12 cellular contexts compared by ENCODE assay signal in genomic region chr17:45129940-45130639, GRCh38. TPM values are rescaled to one million over a fixed set of nuclear protein-coding genes. Genes with fewer than 3 reads are reported as not detected.
DNase-seq lines count a peak whose midpoint lies in the region; ATAC-seq and TF ChIP-seq lines count a peak whose summit lies in the region.
"Had no signal": no experiment of that assay in that cellular context is flagged by ENCODE, and none has a peak within 500 bp of the region (broad histone marks: within the 10 kb centered on the region; RNA-seq: fewer than 3 reads in every experiment).

No MANE protein-coding gene starts in this region.

- H3K27ac ChIP-seq in RWPE2 (ENCODE audit: poor library complexity, severe bottlenecking) (peak overlapping the region; percentile 95), right atrium auricular region (peak overlapping the region; percentile 83 to 95), rectal smooth muscle tissue (ENCODE audit: low read depth, low read length) (peak overlapping the region; percentile 44)
- H3K27ac ChIP-seq: thyroid gland had no signal

- POLR2A ChIA-PET in WTC11 (lab: Charles Lee), result no interaction called here

- no peak overlapping the region for H3K9ac ChIP-seq in rectal smooth muscle tissue (ENCODE audit: low read length)

- ATAC-seq in RWPE2 (ENCODE audit: low read depth), result no peak
- ATAC-seq in GM19455 (IDR thresholded peaks at IDR 0.05; ENCODE audit: unreplicated experiment), result no peak
- no peak for ATAC-seq in WTC11
- ATAC-seq in HG03521 (IDR thresholded peaks at IDR 0.05; ENCODE audit: unreplicated experiment), result no peak

- H3K36me3 Mint-ChIP-seq in WTC11, result no peaks in the 10 kb centered on the region

- no peak overlapping the region for H3K4me3 Mint-ChIP-seq in WTC11

- H3K4me1 Mint-ChIP-seq in WTC11, result peaks cover 21% of the 10 kb centered on the region

- TF ChIP-seq CTCF in RWPE2 (IDR thresholded peaks at IDR 0.05; ENCODE audit: poor library complexity, severe bottlenecking) (no peak), right atrium auricular region (IDR thresholded peaks at IDR 0.05) (no peak), WTC11 (IDR thresholded peaks at IDR 0.05) (no peak)

- no peaks in the 10 kb centered on the region; the same call in 1 of the 2 replicates for H3K27me3 Mint-ChIP-seq in WTC11 (ENCODE audit: low read depth)

- H3K9me3 Mint-ChIP-seq in WTC11, result no peaks in the 10 kb centered on the region

- H3K27me3 ChIP-seq in RWPE2 (ENCODE audit: insufficient read depth, poor library complexity, severe bottlenecking) (no peaks in the 10 kb centered on the region), right atrium auricular region (no peaks in the 10 kb centered on the region), rectal smooth muscle tissue (ENCODE audit: control insufficient read depth, insufficient read depth, low read length) (no peaks in the 10 kb centered on the region)
- H3K27me3 ChIP-seq: thyroid gland had no signal

- no peak overlapping the region for H3K27ac Mint-ChIP-seq in WTC11

- DNase-seq in D341Med (ENCODE audit: low spot score) (peak; percentile 50), RWPE2 (ENCODE audit: low spot score) (no peak), right atrium auricular region (ENCODE audit: low spot score) (no peak), WTC11 (ENCODE audit: low spot score) (no peak)
- DNase-seq in activated CD4-positive, alpha-beta T cell treated with anti-CD3 and anti-CD28 coated beads, Interleukin-2, amount 50 U/mL, for 4 hours, result no peak
- DNase-seq: activated CD4-positive, alpha-beta T cell treated with anti-CD3 and anti-CD28 coated beads for 48 hours; NCI-H1436; stimulated activated CD4-positive, alpha-beta T cell treated with anti-CD3 and anti-CD28 coated beads, Interleukin-2, amount 100 ng/mL, for 48 hours had no signal

- H3K36me3 ChIP-seq in RWPE2 (ENCODE audit: low read depth) (peaks cover 12% of the 10 kb centered on the region), right atrium auricular region (no peaks in the 10 kb centered on the region), rectal smooth muscle tissue (ENCODE audit: control insufficient read depth, insufficient read depth, low read length) (no peaks in the 10 kb centered on the region)
- H3K36me3 ChIP-seq: thyroid gland had no signal

- H3K4me1 ChIP-seq in RWPE2 (ENCODE audit: insufficient read depth, poor library complexity, severe bottlenecking), result peaks cover 40% of the 10 kb centered on the region
- H3K4me1 ChIP-seq in right atrium auricular region, result peaks cover 0 to 53% of the 10 kb centered on the region in 2 donors
- H3K4me1 ChIP-seq in rectal smooth muscle tissue (ENCODE audit: control insufficient read depth, insufficient read depth, low read length), result peaks cover 24% of the 10 kb centered on the region

- H3K4me3 ChIP-seq in RWPE2 (ENCODE audit: severe bottlenecking), result no peak overlapping the region
- no peak overlapping the region for H3K4me3 ChIP-seq in right atrium auricular region
- H3K4me3 ChIP-seq in rectal smooth muscle tissue (ENCODE audit: low read length), result peak overlapping the region; percentile 88
- H3K4me3 ChIP-seq: thyroid gland had no signal

- CTCF ChIA-PET in WTC11 (lab: Charles Lee), result interaction anchor here (0.7 to 7.6 kb wide), 7 partner anchors 14 to 265 kb away, joined by 3 to 531 read pairs (median 4); partner anchors contain the start of gene HEXIM1

- H3K9me3 ChIP-seq in RWPE2 (ENCODE audit: severe bottlenecking), result no peaks in the 10 kb centered on the region
- H3K9me3 ChIP-seq in right atrium auricular region, result no peaks in the 10 kb centered on the region
- H3K9me3 ChIP-seq: thyroid gland had no signal

TF ChIP-seq in WTC11, 78 proteins besides CTCF, POLR2A, EP300 and RAD21 (continues in another document):
- TF ChIP-seq CBFB (CRISPR knock-in tag; IDR thresholded peaks at IDR 0.05; ENCODE audit: low read depth) (no peak), IRF2 (CRISPR knock-in tag; IDR thresholded peaks at IDR 0.05; ENCODE audit: borderline replicate concordance, low read depth) (no peak), GRHL2 (CRISPR knock-in tag; IDR thresholded peaks at IDR 0.05; ENCODE audit: insufficient replicate concordance, severe bottlenecking) (no peak), ZSCAN18 (CRISPR knock-in tag; IDR thresholded peaks at IDR 0.05) (no peak), ZNF671 (CRISPR knock-in tag; IDR thresholded peaks at IDR 0.05) (no peak), CREB1 (CRISPR knock-in tag; IDR thresholded peaks at IDR 0.05) (no peak), OVOL2 (CRISPR knock-in tag; IDR thresholded peaks at IDR 0.05; ENCODE audit: borderline replicate concordance) (no peak), MLX (CRISPR knock-in tag; IDR thresholded peaks at IDR 0.05) (no peak), ATF1 (CRISPR knock-in tag; IDR thresholded peaks at IDR 0.05) (no peak), RELA (CRISPR knock-in tag; IDR thresholded peaks at IDR 0.05; ENCODE audit: borderline replicate concordance) (no peak), TEAD1 (CRISPR knock-in tag; IDR thresholded peaks at IDR 0.05) (no peak)
- TF ChIP-seq, protein P1, sequence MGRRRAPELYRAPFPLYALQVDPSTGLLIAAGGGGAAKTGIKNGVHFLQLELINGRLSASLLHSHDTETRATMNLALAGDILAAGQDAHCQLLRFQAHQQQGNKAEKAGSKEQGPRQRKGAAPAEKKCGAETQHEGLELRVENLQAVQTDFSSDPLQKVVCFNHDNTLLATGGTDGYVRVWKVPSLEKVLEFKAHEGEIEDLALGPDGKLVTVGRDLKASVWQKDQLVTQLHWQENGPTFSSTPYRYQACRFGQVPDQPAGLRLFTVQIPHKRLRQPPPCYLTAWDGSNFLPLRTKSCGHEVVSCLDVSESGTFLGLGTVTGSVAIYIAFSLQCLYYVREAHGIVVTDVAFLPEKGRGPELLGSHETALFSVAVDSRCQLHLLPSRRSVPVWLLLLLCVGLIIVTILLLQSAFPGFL (CRISPR knock-in tag; IDR thresholded peaks at IDR 0.05; ENCODE audit: borderline replicate concordance), result no peak
- TF ChIP-seq, protein P2, sequence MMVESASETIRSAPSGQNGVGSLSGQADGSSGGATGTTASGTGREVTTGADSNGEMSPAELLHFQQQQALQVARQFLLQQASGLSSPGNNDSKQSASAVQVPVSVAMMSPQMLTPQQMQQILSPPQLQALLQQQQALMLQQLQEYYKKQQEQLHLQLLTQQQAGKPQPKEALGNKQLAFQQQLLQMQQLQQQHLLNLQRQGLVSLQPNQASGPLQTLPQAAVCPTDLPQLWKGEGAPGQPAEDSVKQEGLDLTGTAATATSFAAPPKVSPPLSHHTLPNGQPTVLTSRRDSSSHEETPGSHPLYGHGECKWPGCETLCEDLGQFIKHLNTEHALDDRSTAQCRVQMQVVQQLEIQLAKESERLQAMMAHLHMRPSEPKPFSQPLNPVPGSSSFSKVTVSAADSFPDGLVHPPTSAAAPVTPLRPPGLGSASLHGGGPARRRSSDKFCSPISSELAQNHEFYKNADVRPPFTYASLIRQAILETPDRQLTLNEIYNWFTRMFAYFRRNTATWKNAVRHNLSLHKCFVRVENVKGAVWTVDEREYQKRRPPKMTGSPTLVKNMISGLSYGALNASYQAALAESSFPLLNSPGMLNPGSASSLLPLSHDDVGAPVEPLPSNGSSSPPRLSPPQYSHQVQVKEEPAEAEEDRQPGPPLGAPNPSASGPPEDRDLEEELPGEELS (CRISPR knock-in tag; IDR thresholded peaks at IDR 0.05), result no peak
- TF ChIP-seq, protein P3, sequence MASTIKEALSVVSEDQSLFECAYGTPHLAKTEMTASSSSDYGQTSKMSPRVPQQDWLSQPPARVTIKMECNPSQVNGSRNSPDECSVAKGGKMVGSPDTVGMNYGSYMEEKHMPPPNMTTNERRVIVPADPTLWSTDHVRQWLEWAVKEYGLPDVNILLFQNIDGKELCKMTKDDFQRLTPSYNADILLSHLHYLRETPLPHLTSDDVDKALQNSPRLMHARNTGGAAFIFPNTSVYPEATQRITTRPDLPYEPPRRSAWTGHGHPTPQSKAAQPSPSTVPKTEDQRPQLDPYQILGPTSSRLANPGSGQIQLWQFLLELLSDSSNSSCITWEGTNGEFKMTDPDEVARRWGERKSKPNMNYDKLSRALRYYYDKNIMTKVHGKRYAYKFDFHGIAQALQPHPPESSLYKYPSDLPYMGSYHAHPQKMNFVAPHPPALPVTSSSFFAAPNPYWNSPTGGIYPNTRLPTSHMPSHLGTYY (CRISPR knock-in tag; IDR thresholded peaks at IDR 0.05), result no peak
- TF ChIP-seq, protein P4, sequence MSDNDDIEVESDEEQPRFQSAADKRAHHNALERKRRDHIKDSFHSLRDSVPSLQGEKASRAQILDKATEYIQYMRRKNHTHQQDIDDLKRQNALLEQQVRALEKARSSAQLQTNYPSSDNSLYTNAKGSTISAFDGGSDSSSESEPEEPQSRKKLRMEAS (CRISPR knock-in tag; IDR thresholded peaks at IDR 0.05), result no peak

RNA-seq across cellular contexts. Expression of gene PLCD3, which starts 2.2 kb away (rescaled TPM):
- 100 to 1,000 TPM; 102 to 156 TPM for total RNA-seq in right atrium auricular region
- total RNA-seq in WTC11 (2021), result 45.9 to 55.8 TPM (median 55.8 TPM) in 3 replicates

RNA-seq across cellular contexts. Expression of gene ACBD4, which starts 5.4 kb away (rescaled TPM):
- total RNA-seq in right atrium auricular region (1 to 10 TPM; 9.0 to 9.4 TPM), WTC11 (2021) (12.7 to 21.0 TPM (median 21.0 TPM) in 3 replicates)

RNA-seq across cellular contexts. Expression of gene HEXIM1, which starts 18.2 kb away (rescaled TPM):
- 10 to 100 TPM; 16.4 to 31.1 TPM for total RNA-seq in right atrium auricular region
- 29.6 to 36.9 TPM (median 35.2 TPM) in 3 replicates for total RNA-seq in WTC11 (2021)

RNA-seq across cellular contexts. Expression of gene HEXIM2, which starts 31.6 kb away (rescaled TPM):
- total RNA-seq in right atrium auricular region, result 1 to 10 TPM; 3.1 to 6.8 TPM
- 11.9 to 16.1 TPM (median 12.2 TPM) in 3 replicates for total RNA-seq in WTC11 (2021)

Comparison
In these comparisons a context has a peak if more than half of its experiments do, and no peak if none do; other contexts are left out.
1. H3K27ac ChIP-seq: peak in every context shown above with its lines; median percentile 95 in RWPE2; 89 in right atrium auricular region; 44 in rectal smooth muscle tissue.